In genomic region chr6:490251-491037, GRCh38 we compare ENCODE assay signal across 11 cellular contexts.
DNase-seq lines count a peak whose midpoint lies in the region; ATAC-seq and TF ChIP-seq lines count a peak whose summit lies in the region.
"Had no signal": no experiment of that assay in that cellular context is flagged by ENCODE, and none has a peak within 500 bp of the region (broad histone marks: within the 10 kb centered on the region; RNA-seq: fewer than 3 reads in every experiment).

No MANE protein-coding gene starts in this region.

- no peaks in the 10 kb centered on the region for H3K9me3 ChIP-seq in SK-N-SH

- CTCF ChIA-PET in activated CD8-positive, alpha-beta T cell treated with anti-CD3 and anti-CD28 coated beads, Interleukin-2, amount 10 ng/mL, durations not matched to agents 7 days and 5 days (lab: Charles Lee) = interaction anchor here (0.6 to 3.1 kb wide), 17 partner anchors 9 to 302 kb away, joined by 3 to 28 read pairs (median 4); partner anchors contain the start of gene IRF4
- CTCF ChIA-PET in SK-N-SH (lab: Yijun Ruan, JAX) = interaction anchor here (1.3 kb wide), 1 partner anchor 302 kb away, joined by 3 read pairs; no protein-coding TSS in a partner anchor

- H2AFZ ChIP-seq in SK-N-SH (ENCODE audit: low read depth) = no peak overlapping the region

- TF ChIP-seq RAD21 in SK-N-SH (IDR thresholded peaks at IDR 0.05; ENCODE audit: low read length) = no peak

- no peak overlapping the region for H3K4me3 ChIP-seq in SK-N-SH (ENCODE audit: low read depth in 2 of 2, low read length in 1 of 2)
- H3K4me3 ChIP-seq: lung had no signal

- H3K4me1 ChIP-seq in SK-N-SH (ENCODE audit: control insufficient read depth in 1 of 2, insufficient read depth in 2 of 2, low read depth in 1 of 2, low read length in 1 of 2) = no peaks in the 10 kb centered on the region

- no peak for TF ChIP-seq EP300 in SK-N-SH (IDR thresholded peaks at IDR 0.05; ENCODE audit: borderline replicate concordance in 1 of 2, low read depth in 1 of 2, low read length in 1 of 2)

- peaks cover 8 to 33% of the 10 kb centered on the region in 2 experiments for H3K36me3 ChIP-seq in SK-N-SH (replicated peaks in 1 of 2; ENCODE audit: control insufficient read depth in 1 of 2, insufficient read depth in 2 of 2, low read length in 1 of 2)

- no peaks in the 10 kb centered on the region for H3K79me2 ChIP-seq in SK-N-SH (ENCODE audit: insufficient read depth)

- H3K4me2 ChIP-seq in SK-N-SH = no peak overlapping the region

- POLR2A ChIA-PET in activated CD8-positive, alpha-beta T cell treated with anti-CD3 and anti-CD28 coated beads, Interleukin-2, amount 10 ng/mL, durations not matched to agents 7 days and 5 days (lab: Charles Lee) = interaction anchor here (1.4 to 3.8 kb wide), 10 partner anchors 9 to 100 kb away, joined by 3 to 51 read pairs (median 10); partner anchors contain the start of gene IRF4
- POLR2A ChIA-PET in SK-N-SH (lab: Yijun Ruan, JAX) = no interaction called here

- H3K27ac Mint-ChIP-seq in activated CD8-positive, alpha-beta T cell treated with anti-CD3 and anti-CD28 coated beads, Interleukin-2, amount 10 ng/mL, durations not matched to agents 7 days and 5 days = peak overlapping the region; percentile 93
- peak overlapping the region; percentile 63 for H3K27ac Mint-ChIP-seq in stimulated activated memory B cell treated with anti-CD40 and anti-IgM and Interleukin-4, amounts not matched to agents 10 μg/mL and 1 μg/mL and 100 μg/mL, for 72 hours

- no peaks in the 10 kb centered on the region for H3K27me3 ChIP-seq in SK-N-SH (ENCODE audit: insufficient read depth)

- H3K9me2 ChIP-seq in SK-N-SH = no peaks in the 10 kb centered on the region

- DNase-seq in activated naive CD4-positive, alpha-beta T cell treated with Interleukin-2 at 50 U/mL for 16 hours = peak; percentile 54
- DNase-seq in activated naive CD4-positive, alpha-beta T cell (lab: John Stamatoyannopoulos, UW) = no peak
- DNase-seq in activated CD8-positive, alpha-beta T cell treated with anti-CD3 and anti-CD28 coated beads, Interleukin-2, amount 10 ng/mL, durations not matched to agents 7 days and 5 days = peak; percentile 38
- DNase-seq in SK-N-SH = no peak
- DNase-seq: NK-92 treated with Interleukin-12 subunit alpha and Interleukin-12 subunit beta, amount 100 ng/mL, for 24 hours; WERI-Rb-1 had no signal

- H3K27me3 Mint-ChIP-seq in activated CD8-positive, alpha-beta T cell treated with anti-CD3 and anti-CD28 coated beads, Interleukin-2, amount 10 ng/mL, durations not matched to agents 7 days and 5 days (ENCODE audit: low read depth) = no peaks in the 10 kb centered on the region
- no peaks in the 10 kb centered on the region for H3K27me3 Mint-ChIP-seq in stimulated activated memory B cell treated with anti-CD40 and anti-IgM and Interleukin-4, amounts not matched to agents 10 μg/mL and 1 μg/mL and 100 μg/mL, for 72 hours

- ATAC-seq in HG03354 (IDR thresholded peaks at IDR 0.05; ENCODE audit: poor library complexity, severe bottlenecking, unreplicated experiment) = peak; percentile 60
- peak; percentile 58 for ATAC-seq in activated CD8-positive, alpha-beta T cell treated with anti-CD3 and anti-CD28 coated beads, Interleukin-2, amount 10 ng/mL, durations not matched to agents 7 days and 5 days
- ATAC-seq in stimulated activated memory B cell treated with anti-CD40 and anti-IgM and Interleukin-4, amounts not matched to agents 10 μg/mL and 1 μg/mL and 100 μg/mL, for 72 hours = peak; percentile 77
- ATAC-seq in HG02623 (IDR thresholded peaks at IDR 0.05; ENCODE audit: unreplicated experiment) = no peak
- no peak for ATAC-seq in GM21360 (IDR thresholded peaks at IDR 0.05; ENCODE audit: unreplicated experiment)

- H3K9me3 Mint-ChIP-seq in activated CD8-positive, alpha-beta T cell treated with anti-CD3 and anti-CD28 coated beads, Interleukin-2, amount 10 ng/mL, durations not matched to agents 7 days and 5 days (ENCODE audit: insufficient read depth) = no peaks in the 10 kb centered on the region
- H3K9me3 Mint-ChIP-seq in stimulated activated memory B cell treated with anti-CD40 and anti-IgM and Interleukin-4, amounts not matched to agents 10 μg/mL and 1 μg/mL and 100 μg/mL, for 72 hours = no peaks in the 10 kb centered on the region

- no peaks in the 10 kb centered on the region for H3F3A ChIP-seq in SK-N-SH (replicated peaks; ENCODE audit: insufficient read depth)

- no peak overlapping the region for H3K27ac ChIP-seq in SK-N-SH (ENCODE audit: low read depth in 2 of 2, low read length in 1 of 2)
- H3K27ac ChIP-seq: WERI-Rb-1 had no signal

- H3K4me1 Mint-ChIP-seq in activated CD8-positive, alpha-beta T cell treated with anti-CD3 and anti-CD28 coated beads, Interleukin-2, amount 10 ng/mL, durations not matched to agents 7 days and 5 days (ENCODE audit: low read depth) = peaks cover 76% of the 10 kb centered on the region
- H3K4me1 Mint-ChIP-seq in stimulated activated memory B cell treated with anti-CD40 and anti-IgM and Interleukin-4, amounts not matched to agents 10 μg/mL and 1 μg/mL and 100 μg/mL, for 72 hours = peaks cover 38% of the 10 kb centered on the region

- no peak overlapping the region for H3K9ac ChIP-seq in SK-N-SH

- peaks cover 51% of the 10 kb centered on the region for H3K36me3 Mint-ChIP-seq in activated CD8-positive, alpha-beta T cell treated with anti-CD3 and anti-CD28 coated beads, Interleukin-2, amount 10 ng/mL, durations not matched to agents 7 days and 5 days (ENCODE audit: low read depth)
- H3K36me3 Mint-ChIP-seq in stimulated activated memory B cell treated with anti-CD40 and anti-IgM and Interleukin-4, amounts not matched to agents 10 μg/mL and 1 μg/mL and 100 μg/mL, for 72 hours = peaks cover 39% of the 10 kb centered on the region

- TF ChIP-seq CTCF in SK-N-SH (IDR thresholded peaks at IDR 0.05) = no peak

- H3K4me3 Mint-ChIP-seq in activated CD8-positive, alpha-beta T cell treated with anti-CD3 and anti-CD28 coated beads, Interleukin-2, amount 10 ng/mL, durations not matched to agents 7 days and 5 days = peak overlapping the region; percentile 64
- no peak overlapping the region for H3K4me3 Mint-ChIP-seq in stimulated activated memory B cell treated with anti-CD40 and anti-IgM and Interleukin-4, amounts not matched to agents 10 μg/mL and 1 μg/mL and 100 μg/mL, for 72 hours

- 95% methylated on average over 6 of the region's 6 CpGs for WGBS in SK-N-SH (ENCODE audit: low lambda C conversion rate)

- H4K20me1 ChIP-seq in SK-N-SH (ENCODE audit: insufficient read depth) = no peaks in the 10 kb centered on the region

TF ChIP-seq in SK-N-SH, 30 proteins besides CTCF, POLR2A, EP300 and RAD21:
- TF ChIP-seq, protein P1, sequence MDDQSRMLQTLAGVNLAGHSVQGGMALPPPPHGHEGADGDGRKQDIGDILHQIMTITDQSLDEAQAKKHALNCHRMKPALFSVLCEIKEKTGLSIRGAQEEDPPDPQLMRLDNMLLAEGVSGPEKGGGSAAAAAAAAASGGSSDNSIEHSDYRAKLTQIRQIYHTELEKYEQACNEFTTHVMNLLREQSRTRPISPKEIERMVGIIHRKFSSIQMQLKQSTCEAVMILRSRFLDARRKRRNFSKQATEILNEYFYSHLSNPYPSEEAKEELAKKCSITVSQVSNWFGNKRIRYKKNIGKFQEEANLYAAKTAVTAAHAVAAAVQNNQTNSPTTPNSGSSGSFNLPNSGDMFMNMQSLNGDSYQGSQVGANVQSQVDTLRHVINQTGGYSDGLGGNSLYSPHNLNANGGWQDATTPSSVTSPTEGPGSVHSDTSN (IDR thresholded peaks at IDR 0.05) = no peak
- TF ChIP-seq, protein P2, sequence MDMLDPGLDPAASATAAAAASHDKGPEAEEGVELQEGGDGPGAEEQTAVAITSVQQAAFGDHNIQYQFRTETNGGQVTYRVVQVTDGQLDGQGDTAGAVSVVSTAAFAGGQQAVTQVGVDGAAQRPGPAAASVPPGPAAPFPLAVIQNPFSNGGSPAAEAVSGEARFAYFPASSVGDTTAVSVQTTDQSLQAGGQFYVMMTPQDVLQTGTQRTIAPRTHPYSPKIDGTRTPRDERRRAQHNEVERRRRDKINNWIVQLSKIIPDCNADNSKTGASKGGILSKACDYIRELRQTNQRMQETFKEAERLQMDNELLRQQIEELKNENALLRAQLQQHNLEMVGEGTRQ (IDR thresholded peaks at IDR 0.05; ENCODE audit: borderline replicate concordance, low read depth, low read length) = no peak
- TF ChIP-seq NRF1 (IDR thresholded peaks at IDR 0.05; ENCODE audit: low read depth, low read length) (no peak), TEAD4 (IDR thresholded peaks at IDR 0.05; ENCODE audit: borderline replicate concordance, insufficient read depth) (no peak), RCOR1 (IDR thresholded peaks at IDR 0.05; ENCODE audit: low read length) (no peak), EZH2phosphoT487 (IDR thresholded peaks at IDR 0.05; ENCODE audit: borderline replicate concordance, low read depth) (no peak), CHD2 (IDR thresholded peaks at IDR 0.05; ENCODE audit: low read length, partially characterized antibody) (no peak), ELF1 (IDR thresholded peaks at IDR 0.05) (no peak), MEF2A (IDR thresholded peaks at IDR 0.05; ENCODE audit: borderline replicate concordance, low read depth) (no peak), TCF12 (IDR thresholded peaks at IDR 0.05) (no peak)

Comparison
In these comparisons a context has a peak if more than half of its experiments do, and no peak if none do; other contexts are left out.
1. DNase-seq: peak in activated naive CD4-positive, alpha-beta T cell treated with Interleukin-2 at 50 U/mL for 16 hours (single experiment) and activated CD8-positive, alpha-beta T cell treated with anti-CD3 and anti-CD28 coated beads, Interleukin-2, amount 10 ng/mL, durations not matched to agents 7 days and 5 days (single experiment); none in activated naive CD4-positive, alpha-beta T cell (0 of 4) and SK-N-SH (single experiment).
2. ATAC-seq: peak in HG03354 (single experiment), activated CD8-positive, alpha-beta T cell treated with anti-CD3 and anti-CD28 coated beads, Interleukin-2, amount 10 ng/mL, durations not matched to agents 7 days and 5 days (single experiment) and stimulated activated memory B cell treated with anti-CD40 and anti-IgM and Interleukin-4, amounts not matched to agents 10 μg/mL and 1 μg/mL and 100 μg/mL, for 72 hours (single experiment); none in HG02623 (single experiment) and GM21360 (single experiment).